ENCODE assay signal across 8 cellular contexts in genomic region chr5:114789773-114790402, GRCh38.
DNase-seq lines count a peak whose midpoint lies in the region; ATAC-seq, FAIRE-seq and TF ChIP-seq lines count a peak whose summit lies in the region.

No MANE protein-coding gene starts in this region.

- TF ChIP-seq CTCF in A549 (IDR thresholded peaks at IDR 0.05), result peak; percentile 40; the same call in 1 of the 3 replicates

- CTCF ChIA-PET in A549 (lab: Yijun Ruan, JAX), result interaction anchor here (0.6 kb wide), 1 partner anchor 584 kb away, joined by 4 read pairs; no protein-coding TSS in a partner anchor

- H3K9me3 ChIP-seq in A549, result no peaks in the 10 kb centered on the region

- TF ChIP-seq EP300 in A549 (IDR thresholded peaks at IDR 0.05), result no peak

- no peak overlapping the region for H3K4me2 ChIP-seq in A549

- WGBS in A549 (ENCODE audit: missing lambda C conversion rate), result 17% methylated on average over 4 of the region's 4 CpGs

- H3K4me1 ChIP-seq in A549, result no peaks in the 10 kb centered on the region

- peak; percentile 5 to 45 for DNase-seq in A549 (ENCODE audit: low read depth in 1 of 2, low spot score in 1 of 2)
- DNase-seq in SHP77 (lab: John Stamatoyannopoulos, UW), result peak; percentile 25 to 28
- DNase-seq in iris pigment epithelial cell (ENCODE audit: low read depth), result peak; percentile 17
- no peak for DNase-seq in effector CD4-positive, alpha-beta T cell

- ATAC-seq in A549, result peak in 1 of 2 experiments; percentile 66; a peak in 4 of 6 replicates
- peak; percentile 87 for ATAC-seq in GM18519 (IDR thresholded peaks at IDR 0.05; ENCODE audit: low FRiP score, unreplicated experiment)
- ATAC-seq in HG03439 (IDR thresholded peaks at IDR 0.05; ENCODE audit: unreplicated experiment), result peak; percentile 81
- ATAC-seq in HG03521 (IDR thresholded peaks at IDR 0.05; ENCODE audit: unreplicated experiment), result no peak
- no peak for ATAC-seq in HG02642 (IDR thresholded peaks at IDR 0.05; ENCODE audit: poor library complexity, unreplicated experiment)

- H3K27ac ChIP-seq in A549, result no peak overlapping the region

- no peak for TF ChIP-seq POLR2A in A549 (IDR thresholded peaks at IDR 0.05; ENCODE audit: low read length)

- no peak for FAIRE-seq in A549 (lab: Jason Lieb, UNC)

- POLR2A ChIA-PET in A549 (lab: Yijun Ruan, JAX), result no interaction called here

- peak; percentile 32 to 59; a peak in 3 of 5 replicates for TF ChIP-seq RAD21 in A549 (conservative IDR thresholded peaks at IDR 0.05 in 1 of 2, IDR thresholded peaks at IDR 0.05 in 1 of 2)

- H3K4me3 ChIP-seq in A549, result no peak overlapping the region

TF ChIP-seq in A549, 52 proteins besides CTCF, POLR2A, EP300 and RAD21:
- TF ChIP-seq RCOR1 (IDR thresholded peaks at IDR 0.05; ENCODE audit: low read depth, low read length) (no peak), SMC3 (IDR thresholded peaks at IDR 0.05) (peak; percentile 19; the same call in 1 of the 3 replicates)

Comparison
In these comparisons a context has a peak if more than half of its experiments do, and no peak if none do; other contexts are left out.
1. ATAC-seq: peak in GM18519 (single experiment) and HG03439 (single experiment); none in HG03521 (single experiment) and HG02642 (single experiment).